1 cellular context compared by ENCODE assay signal in the genomic region with DNA sequence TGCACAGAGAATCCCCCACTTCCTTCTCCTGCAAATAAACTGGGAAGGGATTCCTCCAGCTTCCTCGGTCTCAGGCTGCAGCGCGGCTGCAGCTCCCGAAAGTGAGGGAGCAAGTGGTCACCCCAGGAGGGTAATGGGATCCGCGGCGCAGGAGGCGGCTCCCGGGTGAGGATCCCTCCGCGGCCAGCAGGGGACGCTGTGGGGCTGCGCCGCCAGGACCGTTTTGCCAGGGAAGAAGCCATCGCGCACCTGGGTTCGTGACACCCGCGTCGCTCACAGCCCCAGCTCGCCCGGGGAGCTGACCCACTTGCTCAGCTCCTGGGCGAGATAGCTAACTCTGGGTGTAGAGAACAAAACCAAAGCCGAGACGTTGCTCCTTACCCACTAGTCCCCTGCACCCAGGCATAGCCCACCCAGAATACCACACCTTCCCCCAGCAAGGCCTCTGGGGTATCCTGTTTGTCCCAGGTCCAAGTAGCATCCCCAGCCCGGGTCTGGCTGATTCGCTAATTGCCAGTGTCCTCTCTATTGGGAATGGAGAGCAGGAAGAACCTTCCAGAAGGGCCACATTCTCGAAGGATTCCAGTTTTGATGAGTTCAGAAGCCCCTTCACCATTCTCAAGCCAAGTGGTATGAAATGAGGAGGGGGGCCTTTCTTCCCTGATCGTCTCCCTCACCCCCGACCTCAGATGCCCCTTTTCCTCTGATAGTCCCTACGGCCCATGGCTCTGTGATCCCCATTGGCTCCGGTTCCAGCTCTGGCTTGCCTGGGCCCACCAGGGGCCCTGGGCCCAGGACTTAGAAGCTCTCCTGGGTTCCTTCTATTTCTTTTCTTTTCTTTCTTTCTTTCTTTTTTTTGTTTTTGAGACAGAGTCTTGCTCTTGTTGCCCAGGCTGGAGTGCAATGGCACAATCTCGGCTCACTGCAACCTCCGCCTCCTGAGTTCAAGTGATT.
TF ChIP-seq lines count a peak whose summit lies in the region.

No MANE protein-coding gene starts in this region.

TF ChIP-seq in K562, 482 proteins besides CTCF, POLR2A, EP300 and RAD21 (continued from another document and continues in another):
- TF ChIP-seq SLC30A9 (CRISPR knock-in tag; IDR thresholded peaks at IDR 0.05) = no peak
- TF ChIP-seq HDAC3 (IDR thresholded peaks at IDR 0.05; ENCODE audit: borderline replicate concordance, partially characterized antibody) = no peak
- TF ChIP-seq FUS (optimal IDR thresholded peaks at IDR 0.05; ENCODE audit: low read depth, low read length) = no peak
- TF ChIP-seq ETV6 (IDR thresholded peaks at IDR 0.05; ENCODE audit: borderline replicate concordance in 1 of 2, low read depth in 2 of 2, low read length in 1 of 2) = no peak
- no peak for TF ChIP-seq ETV6 (CRISPR knock-in tag; IDR thresholded peaks at IDR 0.05; ENCODE audit: borderline replicate concordance)
- TF ChIP-seq MTA3 (IDR thresholded peaks at IDR 0.05; ENCODE audit: borderline replicate concordance) = peak; percentile 27; the same call in 1 of the 2 replicates
- no peak for TF ChIP-seq HBP1 (CRISPR knock-in tag; IDR thresholded peaks at IDR 0.05)
- TF ChIP-seq STAG1 (CRISPR knock-in tag; IDR thresholded peaks at IDR 0.05; ENCODE audit: borderline replicate concordance) = peak; percentile 95
- TF ChIP-seq EGR1 (conservative IDR thresholded peaks at IDR 0.05) = no peak
- TF ChIP-seq, protein P1, sequence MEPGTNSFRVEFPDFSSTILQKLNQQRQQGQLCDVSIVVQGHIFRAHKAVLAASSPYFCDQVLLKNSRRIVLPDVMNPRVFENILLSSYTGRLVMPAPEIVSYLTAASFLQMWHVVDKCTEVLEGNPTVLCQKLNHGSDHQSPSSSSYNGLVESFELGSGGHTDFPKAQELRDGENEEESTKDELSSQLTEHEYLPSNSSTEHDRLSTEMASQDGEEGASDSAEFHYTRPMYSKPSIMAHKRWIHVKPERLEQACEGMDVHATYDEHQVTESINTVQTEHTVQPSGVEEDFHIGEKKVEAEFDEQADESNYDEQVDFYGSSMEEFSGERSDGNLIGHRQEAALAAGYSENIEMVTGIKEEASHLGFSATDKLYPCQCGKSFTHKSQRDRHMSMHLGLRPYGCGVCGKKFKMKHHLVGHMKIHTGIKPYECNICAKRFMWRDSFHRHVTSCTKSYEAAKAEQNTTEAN (CRISPR knock-in tag; IDR thresholded peaks at IDR 0.05) = 0 out of 2 replicates have a peak, but pooled peaks have one; percentile 32
- TF ChIP-seq GTF2A2 (tag; IDR thresholded peaks at IDR 0.05) = no peak
- peak; percentile 78; the same call in 1 of the 2 replicates for TF ChIP-seq XRCC5 (IDR thresholded peaks at IDR 0.05; ENCODE audit: low read depth, low read length)
- TF ChIP-seq HNRNPL (IDR thresholded peaks at IDR 0.05; ENCODE audit: low read depth, low read length) = no peak
- TF ChIP-seq, protein P2, sequence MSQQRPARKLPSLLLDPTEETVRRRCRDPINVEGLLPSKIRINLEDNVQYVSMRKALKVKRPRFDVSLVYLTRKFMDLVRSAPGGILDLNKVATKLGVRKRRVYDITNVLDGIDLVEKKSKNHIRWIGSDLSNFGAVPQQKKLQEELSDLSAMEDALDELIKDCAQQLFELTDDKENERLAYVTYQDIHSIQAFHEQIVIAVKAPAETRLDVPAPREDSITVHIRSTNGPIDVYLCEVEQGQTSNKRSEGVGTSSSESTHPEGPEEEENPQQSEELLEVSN (IDR thresholded peaks at IDR 0.05; ENCODE audit: borderline replicate concordance in 1 of 2, extremely low read depth in 1 of 2, insufficient read depth in 1 of 2, insufficient read length in 1 of 2, low read depth in 1 of 2, low read length in 1 of 2, poor library complexity in 1 of 2, severe bottlenecking in 1 of 2) = peak in 1 of 2 experiments; percentile 22
- TF ChIP-seq, protein P3, sequence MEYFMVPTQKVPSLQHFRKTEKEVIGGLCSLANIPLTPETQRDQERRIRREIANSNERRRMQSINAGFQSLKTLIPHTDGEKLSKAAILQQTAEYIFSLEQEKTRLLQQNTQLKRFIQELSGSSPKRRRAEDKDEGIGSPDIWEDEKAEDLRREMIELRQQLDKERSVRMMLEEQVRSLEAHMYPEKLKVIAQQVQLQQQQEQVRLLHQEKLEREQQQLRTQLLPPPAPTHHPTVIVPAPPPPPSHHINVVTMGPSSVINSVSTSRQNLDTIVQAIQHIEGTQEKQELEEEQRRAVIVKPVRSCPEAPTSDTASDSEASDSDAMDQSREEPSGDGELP (CRISPR knock-in tag; IDR thresholded peaks at IDR 0.05; ENCODE audit: borderline replicate concordance) = peak; percentile 57; the same call in 1 of the 2 replicates
- no peak for TF ChIP-seq TRIM24 (IDR thresholded peaks at IDR 0.05)
- TF ChIP-seq PHF21A (IDR thresholded peaks at IDR 0.05; ENCODE audit: borderline replicate concordance, low read depth) = 0 out of 2 replicates have a peak, but pooled peaks have one; percentile 29
- peak; percentile 41; the same call in 1 of the 2 replicates for TF ChIP-seq CXXC5 (CRISPR knock-in tag; IDR thresholded peaks at IDR 0.05)
- 0 out of 4 replicates have a peak, but pooled peaks of 1 of the 2 experiments have one; percentile 42 for TF ChIP-seq SRF (CRISPR knock-in tag; IDR thresholded peaks at IDR 0.05)
- peak; percentile 72; the same call in 1 of the 2 replicates for TF ChIP-seq CTBP1 (IDR thresholded peaks at IDR 0.05; ENCODE audit: borderline replicate concordance)
- no peak for TF ChIP-seq ATF1 (CRISPR knock-in tag; IDR thresholded peaks at IDR 0.05)
- 0 out of 2 replicates have a peak, but pooled peaks have one; percentile 18 for TF ChIP-seq ATF1 (tag; IDR thresholded peaks at IDR 0.05)
- TF ChIP-seq, protein P4, sequence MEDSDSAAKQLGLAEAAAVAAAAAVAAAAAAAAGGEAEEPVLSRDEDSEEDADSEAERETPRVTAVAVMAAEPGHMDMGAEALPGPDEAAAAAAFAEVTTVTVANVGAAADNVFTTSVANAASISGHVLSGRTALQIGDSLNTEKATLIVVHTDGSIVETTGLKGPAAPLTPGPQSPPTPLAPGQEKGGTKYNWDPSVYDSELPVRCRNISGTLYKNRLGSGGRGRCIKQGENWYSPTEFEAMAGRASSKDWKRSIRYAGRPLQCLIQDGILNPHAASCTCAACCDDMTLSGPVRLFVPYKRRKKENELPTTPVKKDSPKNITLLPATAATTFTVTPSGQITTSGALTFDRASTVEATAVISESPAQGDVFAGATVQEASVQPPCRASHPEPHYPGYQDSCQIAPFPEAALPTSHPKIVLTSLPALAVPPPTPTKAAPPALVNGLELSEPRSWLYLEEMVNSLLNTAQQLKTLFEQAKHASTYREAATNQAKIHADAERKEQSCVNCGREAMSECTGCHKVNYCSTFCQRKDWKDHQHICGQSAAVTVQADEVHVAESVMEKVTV (CRISPR knock-in tag; IDR thresholded peaks at IDR 0.05) = peak; percentile 84
- no peak for TF ChIP-seq HMG20B (CRISPR knock-in tag; IDR thresholded peaks at IDR 0.05)
- peak; percentile 90 for TF ChIP-seq RB1 (IDR thresholded peaks at IDR 0.05; ENCODE audit: low read depth)
- TF ChIP-seq ZSCAN32 (CRISPR knock-in tag; IDR thresholded peaks at IDR 0.05) = no peak
- TF ChIP-seq ILK (tag; IDR thresholded peaks at IDR 0.05; ENCODE audit: borderline replicate concordance, low read depth) = no peak
- TF ChIP-seq, protein P5, sequence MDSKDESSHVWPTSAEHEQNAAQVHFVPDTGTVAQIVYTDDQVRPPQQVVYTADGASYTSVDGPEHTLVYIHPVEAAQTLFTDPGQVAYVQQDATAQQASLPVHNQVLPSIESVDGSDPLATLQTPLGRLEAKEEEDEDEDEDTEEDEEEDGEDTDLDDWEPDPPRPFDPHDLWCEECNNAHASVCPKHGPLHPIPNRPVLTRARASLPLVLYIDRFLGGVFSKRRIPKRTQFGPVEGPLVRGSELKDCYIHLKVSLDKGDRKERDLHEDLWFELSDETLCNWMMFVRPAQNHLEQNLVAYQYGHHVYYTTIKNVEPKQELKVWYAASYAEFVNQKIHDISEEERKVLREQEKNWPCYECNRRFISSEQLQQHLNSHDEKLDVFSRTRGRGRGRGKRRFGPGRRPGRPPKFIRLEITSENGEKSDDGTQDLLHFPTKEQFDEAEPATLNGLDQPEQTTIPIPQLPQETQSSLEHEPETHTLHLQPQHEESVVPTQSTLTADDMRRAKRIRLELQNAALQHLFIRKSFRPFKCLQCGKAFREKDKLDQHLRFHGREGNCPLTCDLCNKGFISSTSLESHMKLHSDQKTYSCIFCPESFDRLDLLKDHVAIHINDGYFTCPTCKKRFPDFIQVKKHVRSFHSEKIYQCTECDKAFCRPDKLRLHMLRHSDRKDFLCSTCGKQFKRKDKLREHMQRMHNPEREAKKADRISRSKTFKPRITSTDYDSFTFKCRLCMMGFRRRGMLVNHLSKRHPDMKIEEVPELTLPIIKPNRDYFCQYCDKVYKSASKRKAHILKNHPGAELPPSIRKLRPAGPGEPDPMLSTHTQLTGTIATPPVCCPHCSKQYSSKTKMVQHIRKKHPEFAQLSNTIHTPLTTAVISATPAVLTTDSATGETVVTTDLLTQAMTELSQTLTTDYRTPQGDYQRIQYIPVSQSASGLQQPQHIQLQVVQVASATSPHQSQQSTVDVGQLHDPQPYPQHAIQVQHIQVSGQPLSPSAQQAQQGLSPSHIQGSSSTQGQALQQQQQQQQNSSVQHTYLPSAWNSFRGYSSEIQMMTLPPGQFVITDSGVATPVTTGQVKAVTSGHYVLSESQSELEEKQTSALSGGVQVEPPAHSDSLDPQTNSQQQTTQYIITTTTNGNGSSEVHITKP (IDR thresholded peaks at IDR 0.05; ENCODE audit: partially characterized antibody) = peak; percentile 31
- TF ChIP-seq FOXK1 (CRISPR knock-in tag; IDR thresholded peaks at IDR 0.05; ENCODE audit: borderline replicate concordance) = peak; percentile 23; the same call in 1 of the 2 replicates
- no peak for TF ChIP-seq ASH1L (IDR thresholded peaks at IDR 0.05; ENCODE audit: borderline replicate concordance, low read depth, partially characterized antibody)
- TF ChIP-seq ZNF592 (IDR thresholded peaks at IDR 0.05) = 0 out of 2 replicates have a peak, but pooled peaks have one; percentile 34
- TF ChIP-seq CBX3 (IDR thresholded peaks at IDR 0.05; ENCODE audit: borderline replicate concordance in 1 of 2, low read length in 2 of 2) = no peak
- TF ChIP-seq SIN3B (IDR thresholded peaks at IDR 0.05; ENCODE audit: low read depth) = no peak; the same call in 1 of the 2 replicates
- TF ChIP-seq SUPT5H (IDR thresholded peaks at IDR 0.05) = no peak
- no peak for TF ChIP-seq SMAD4 (CRISPR knock-in tag; conservative IDR thresholded peaks at IDR 0.05)
- TF ChIP-seq RBM39 (optimal IDR thresholded peaks at IDR 0.05; ENCODE audit: low read depth, low read length) = no peak
- TF ChIP-seq STAT5B (CRISPR knock-in tag; IDR thresholded peaks at IDR 0.05) = no peak
- no peak for TF ChIP-seq POLR2G (IDR thresholded peaks at IDR 0.05; ENCODE audit: low read depth, low read length)
